ENCODE assay signal across 11 cellular contexts in the genomic region with DNA sequence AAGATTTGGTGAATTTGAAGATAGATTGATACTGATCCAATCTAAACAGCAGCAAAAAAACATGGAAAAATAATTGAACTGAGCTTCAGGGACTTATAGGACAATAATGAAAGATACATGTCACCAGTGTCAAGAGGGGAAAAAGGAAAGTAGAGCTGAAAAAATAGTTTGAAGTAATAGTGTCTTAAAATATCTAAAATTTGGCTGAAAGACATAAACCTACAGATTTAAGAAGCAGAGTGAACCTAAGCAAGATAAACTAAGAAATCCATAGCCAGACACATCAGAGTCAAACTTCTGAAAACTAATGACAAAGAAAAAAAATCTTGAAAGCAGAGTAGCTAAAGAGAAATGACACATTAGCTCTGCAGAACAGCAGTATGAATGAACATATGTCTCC.
"Had no signal": no experiment of that assay in that cellular context is flagged by ENCODE, and none has a peak within 500 bp of the region (broad histone marks: within the 10 kb centered on the region; RNA-seq: fewer than 3 reads in every experiment).

No MANE protein-coding gene starts in this region.

- H3K27ac Mint-ChIP-seq: GM23338, H9, HFFc6 had no signal

- H3K4me1 Mint-ChIP-seq: GM23338 had no signal

- H3K36me3 ChIP-seq: HAP-1 had no signal

- H3K4me3 ChIP-seq: GM23248, GM23338, HAP-1 had no signal

- H3K4me1 ChIP-seq: HAP-1 had no signal

- DNase-seq: GM23248, GOT3, H7, H9, HCEC 1CT, HFFc6 had no signal

- H3K9ac ChIP-seq: GM23248 had no signal

- FAIRE-seq: H1, H54 had no signal

- H3K9me3 ChIP-seq: HAP-1 had no signal

- H3K4me3 Mint-ChIP-seq: GM23338, H9, HFFc6 had no signal

- H3K27ac ChIP-seq: GM23248 had no signal

- ATAC-seq: GM23338, HCT116 had no signal
